In genomic region chr2:131011481-131011880, GRCh38 we compare ENCODE assay signal across 23 cellular contexts.
"Had no signal": no experiment of that assay in that cellular context is flagged by ENCODE, and none has a peak within 500 bp of the region (broad histone marks: within the 10 kb centered on the region; RNA-seq: fewer than 3 reads in every experiment).

No MANE protein-coding gene starts in this region.

- H3K27ac ChIP-seq: adrenal gland, body of pancreas, esophagus squamous epithelium, left lung, lower lobe of right lung, suprapubic skin, tibial artery had no signal

- H3K4me3 Mint-ChIP-seq: activated CD4-positive, alpha-beta T cell treated with anti-CD3 and anti-CD28 coated beads, Interleukin-2, amount 10 ng/mL, durations not matched to agents 24 days and 14 days; activated T-cell treated with anti-CD3 and anti-CD28 coated beads, Interleukin-2, amount 50 U/mL, for 72 hours; nephron had no signal

- H3K36me3 Mint-ChIP-seq: activated naive CD4-positive, alpha-beta T cell treated with anti-CD3 and anti-CD28 coated beads, Interleukin-2, amount 50 U/mL, for 72 hours had no signal

- H3K27ac Mint-ChIP-seq: activated CD4-positive, alpha-beta T cell treated with anti-CD3 and anti-CD28 coated beads, Interleukin-2, amount 10 ng/mL, durations not matched to agents 24 days and 14 days; activated naive CD4-positive, alpha-beta T cell treated with anti-CD3 and anti-CD28 coated beads, Interleukin-2, amount 50 U/mL, for 72 hours; activated T-cell treated with anti-CD3 and anti-CD28 coated beads, Interleukin-2, amount 50 U/mL, for 72 hours; nephron had no signal

- ATAC-seq: activated CD4-positive, CD25-positive, alpha-beta regulatory T cell treated with anti-CD3 and anti-CD28 coated beads, Interleukin-2, amount 50 U/mL, for 24 hours; activated naive CD4-positive, alpha-beta T cell treated with anti-CD3 and anti-CD28 coated beads, Interleukin-2, amount 50 U/mL, for 72 hours; activated T-cell treated with anti-CD3 and anti-CD28 coated beads, Interleukin-2, amount 50 U/mL, for 72 hours; body of pancreas; left lung; lower lobe of right lung; mucosa of descending colon; sciatic nerve had no signal

- DNase-seq: activated CD4-positive, alpha-beta T cell treated with anti-CD3 and anti-CD28 coated beads, Interleukin-2, amount 10 ng/mL, durations not matched to agents 24 days and 14 days; activated naive CD4-positive, alpha-beta T cell; activated T-cell treated with anti-CD3 and anti-CD28 coated beads for 4 hours; activated T-cell treated with anti-CD3 and anti-CD28 coated beads, Interleukin-2, amount 50 U/mL, for 72 hours; adrenal gland; aorta; body of pancreas; cerebellar nuclear complex; esophagus squamous epithelium; foreskin melanocyte; kidney glomerular epithelial cell; left lung; lower lobe of right lung; mucosa of descending colon; retina; small intestine; stimulated activated naive CD4-positive, alpha-beta T cell; tibial artery had no signal

- H3K9me3 Mint-ChIP-seq: activated CD4-positive, alpha-beta T cell treated with anti-CD3 and anti-CD28 coated beads, Interleukin-2, amount 10 ng/mL, durations not matched to agents 24 days and 14 days; activated T-cell treated with anti-CD3 and anti-CD28 coated beads, Interleukin-2, amount 50 U/mL, for 72 hours had no signal

- H3K4me1 ChIP-seq: adrenal gland, body of pancreas, left lung, lower lobe of right lung, tibial artery had no signal

- H3K4me3 ChIP-seq: adrenal gland, body of pancreas, esophagus squamous epithelium, left lung, lower lobe of right lung, mucosa of descending colon, suprapubic skin, tibial artery had no signal

- H3K36me3 ChIP-seq: adrenal gland, esophagus squamous epithelium, left lung, lower lobe of right lung, suprapubic skin, tibial artery had no signal

- H3K27me3 ChIP-seq: adrenal gland, body of pancreas, esophagus squamous epithelium, suprapubic skin had no signal

- H3K9me3 ChIP-seq: adrenal gland, body of pancreas, esophagus squamous epithelium, left lung, lower lobe of right lung, mucosa of descending colon, suprapubic skin, tibial artery had no signal
